Comparison of ENCODE assay signal across 1 cellular context in genomic region chr18:3451166-3451988, GRCh38.
TF ChIP-seq lines count a peak whose summit lies in the region.

No MANE protein-coding gene starts in this region.

TF ChIP-seq in HepG2, 621 proteins besides CTCF, POLR2A, EP300 and RAD21 (continued from another document):
- TF ChIP-seq ARID4A (CRISPR knock-in tag; IDR thresholded peaks at IDR 0.05; ENCODE audit: borderline replicate concordance) (peak; percentile 61; the same call in 1 of the 2 replicates), HNRNPH1 (optimal IDR thresholded peaks at IDR 0.05; ENCODE audit: low read depth, low read length) (no peak), IKZF5 (CRISPR knock-in tag; IDR thresholded peaks at IDR 0.05) (peak; percentile 63), PITX1 (CRISPR knock-in tag; IDR thresholded peaks at IDR 0.05) (peak; percentile 56), POLR2AphosphoS5 (IDR thresholded peaks at IDR 0.05; ENCODE audit: low read depth, low read length) (peak; percentile 51), BHLHE40 (IDR thresholded peaks at IDR 0.05; ENCODE audit: low read length) (no peak), ZNF382 (CRISPR knock-in tag; IDR thresholded peaks at IDR 0.05; ENCODE audit: borderline replicate concordance) (no peak), SIN3A (IDR thresholded peaks at IDR 0.05; ENCODE audit: borderline replicate concordance, low read depth, low read length) (peak; percentile 54; the same call in 1 of the 2 replicates), IRF2 (CRISPR knock-in tag; IDR thresholded peaks at IDR 0.05) (no peak; the same call in 1 of the 2 replicates), HNF4G (IDR thresholded peaks at IDR 0.05; ENCODE audit: borderline replicate concordance, low read depth, low read length) (peak; percentile 54; the same call in 1 of the 2 replicates), HNF4G (CRISPR knock-in tag; IDR thresholded peaks at IDR 0.05; ENCODE audit: borderline replicate concordance, low read depth) (no peak), ZNF790 (CRISPR knock-in tag; IDR thresholded peaks at IDR 0.05; ENCODE audit: borderline replicate concordance) (peak; percentile 16; the same call in 1 of the 2 replicates), ZNF644 (CRISPR knock-in tag; IDR thresholded peaks at IDR 0.05; ENCODE audit: low read depth) (no peak), FOXC1 (CRISPR knock-in tag; IDR thresholded peaks at IDR 0.05; ENCODE audit: borderline replicate concordance) (peak; percentile 39; the same call in 1 of the 2 replicates), FOXA3 (CRISPR knock-in tag; IDR thresholded peaks at IDR 0.05) (peak; percentile 5; the same call in 1 of the 2 replicates), ZNF746 (CRISPR knock-in tag; IDR thresholded peaks at IDR 0.05) (peak; percentile 11; the same call in 1 of the 2 replicates), ZNF512 (CRISPR knock-in tag; IDR thresholded peaks at IDR 0.05) (no peak), ZZZ3 (CRISPR knock-in tag; IDR thresholded peaks at IDR 0.05; ENCODE audit: borderline replicate concordance) (0 out of 2 replicates have a peak, but pooled peaks have one; percentile 38), ARNT2 (CRISPR knock-in tag; IDR thresholded peaks at IDR 0.05; ENCODE audit: low read depth) (peak; percentile 40; the same call in 1 of the 2 replicates), TGIF2 (CRISPR knock-in tag; IDR thresholded peaks at IDR 0.05) (0 out of 2 replicates have a peak, but pooled peaks have one; percentile 32), MAX (IDR thresholded peaks at IDR 0.05) (0 out of 2 replicates have a peak, but pooled peaks have one; percentile 0), KLF11 (CRISPR knock-in tag; IDR thresholded peaks at IDR 0.05) (0 out of 2 replicates have a peak, but pooled peaks have one; percentile 3), SIN3B (IDR thresholded peaks at IDR 0.05; ENCODE audit: low read length) (0 out of 2 replicates have a peak, but pooled peaks have one; percentile 30), LCORL (IDR thresholded peaks at IDR 0.05) (no peak), LCORL (CRISPR knock-in tag; IDR thresholded peaks at IDR 0.05) (peak; percentile 76), ZNF598 (CRISPR knock-in tag; IDR thresholded peaks at IDR 0.05; ENCODE audit: borderline replicate concordance) (no peak), ZNF414 (CRISPR knock-in tag; IDR thresholded peaks at IDR 0.05) (0 out of 2 replicates have a peak, but pooled peaks have one; percentile 61), MEIS1 (CRISPR knock-in tag; IDR thresholded peaks at IDR 0.05; ENCODE audit: borderline replicate concordance) (0 out of 2 replicates have a peak, but pooled peaks have one; percentile 31), SALL1 (CRISPR knock-in tag; IDR thresholded peaks at IDR 0.05) (peak; percentile 43; the same call in 1 of the 2 replicates), ZFX (CRISPR knock-in tag; IDR thresholded peaks at IDR 0.05; ENCODE audit: low read depth) (peak; percentile 46), IKZF4 (CRISPR knock-in tag; IDR thresholded peaks at IDR 0.05; ENCODE audit: borderline replicate concordance, low read depth, not compliant biosample characterization) (no peak), ZBED4 (CRISPR knock-in tag; IDR thresholded peaks at IDR 0.05; ENCODE audit: borderline replicate concordance) (no peak), ADNP (CRISPR knock-in tag; IDR thresholded peaks at IDR 0.05) (no peak)
- TF ChIP-seq, protein P1, sequence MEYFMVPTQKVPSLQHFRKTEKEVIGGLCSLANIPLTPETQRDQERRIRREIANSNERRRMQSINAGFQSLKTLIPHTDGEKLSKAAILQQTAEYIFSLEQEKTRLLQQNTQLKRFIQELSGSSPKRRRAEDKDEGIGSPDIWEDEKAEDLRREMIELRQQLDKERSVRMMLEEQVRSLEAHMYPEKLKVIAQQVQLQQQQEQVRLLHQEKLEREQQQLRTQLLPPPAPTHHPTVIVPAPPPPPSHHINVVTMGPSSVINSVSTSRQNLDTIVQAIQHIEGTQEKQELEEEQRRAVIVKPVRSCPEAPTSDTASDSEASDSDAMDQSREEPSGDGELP (IDR thresholded peaks at IDR 0.05; ENCODE audit: borderline replicate concordance, low read depth) = 0 out of 2 replicates have a peak, but pooled peaks have one; percentile 7
- TF ChIP-seq, protein P2, sequence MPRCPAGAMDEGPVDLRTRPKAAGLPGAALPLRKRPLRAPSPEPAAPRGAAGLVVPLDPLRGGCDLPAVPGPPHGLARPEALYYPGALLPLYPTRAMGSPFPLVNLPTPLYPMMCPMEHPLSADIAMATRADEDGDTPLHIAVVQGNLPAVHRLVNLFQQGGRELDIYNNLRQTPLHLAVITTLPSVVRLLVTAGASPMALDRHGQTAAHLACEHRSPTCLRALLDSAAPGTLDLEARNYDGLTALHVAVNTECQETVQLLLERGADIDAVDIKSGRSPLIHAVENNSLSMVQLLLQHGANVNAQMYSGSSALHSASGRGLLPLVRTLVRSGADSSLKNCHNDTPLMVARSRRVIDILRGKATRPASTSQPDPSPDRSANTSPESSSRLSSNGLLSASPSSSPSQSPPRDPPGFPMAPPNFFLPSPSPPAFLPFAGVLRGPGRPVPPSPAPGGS (CRISPR knock-in tag; IDR thresholded peaks at IDR 0.05) = 0 out of 2 replicates have a peak, but pooled peaks have one; percentile 9
- TF ChIP-seq, protein P3, sequence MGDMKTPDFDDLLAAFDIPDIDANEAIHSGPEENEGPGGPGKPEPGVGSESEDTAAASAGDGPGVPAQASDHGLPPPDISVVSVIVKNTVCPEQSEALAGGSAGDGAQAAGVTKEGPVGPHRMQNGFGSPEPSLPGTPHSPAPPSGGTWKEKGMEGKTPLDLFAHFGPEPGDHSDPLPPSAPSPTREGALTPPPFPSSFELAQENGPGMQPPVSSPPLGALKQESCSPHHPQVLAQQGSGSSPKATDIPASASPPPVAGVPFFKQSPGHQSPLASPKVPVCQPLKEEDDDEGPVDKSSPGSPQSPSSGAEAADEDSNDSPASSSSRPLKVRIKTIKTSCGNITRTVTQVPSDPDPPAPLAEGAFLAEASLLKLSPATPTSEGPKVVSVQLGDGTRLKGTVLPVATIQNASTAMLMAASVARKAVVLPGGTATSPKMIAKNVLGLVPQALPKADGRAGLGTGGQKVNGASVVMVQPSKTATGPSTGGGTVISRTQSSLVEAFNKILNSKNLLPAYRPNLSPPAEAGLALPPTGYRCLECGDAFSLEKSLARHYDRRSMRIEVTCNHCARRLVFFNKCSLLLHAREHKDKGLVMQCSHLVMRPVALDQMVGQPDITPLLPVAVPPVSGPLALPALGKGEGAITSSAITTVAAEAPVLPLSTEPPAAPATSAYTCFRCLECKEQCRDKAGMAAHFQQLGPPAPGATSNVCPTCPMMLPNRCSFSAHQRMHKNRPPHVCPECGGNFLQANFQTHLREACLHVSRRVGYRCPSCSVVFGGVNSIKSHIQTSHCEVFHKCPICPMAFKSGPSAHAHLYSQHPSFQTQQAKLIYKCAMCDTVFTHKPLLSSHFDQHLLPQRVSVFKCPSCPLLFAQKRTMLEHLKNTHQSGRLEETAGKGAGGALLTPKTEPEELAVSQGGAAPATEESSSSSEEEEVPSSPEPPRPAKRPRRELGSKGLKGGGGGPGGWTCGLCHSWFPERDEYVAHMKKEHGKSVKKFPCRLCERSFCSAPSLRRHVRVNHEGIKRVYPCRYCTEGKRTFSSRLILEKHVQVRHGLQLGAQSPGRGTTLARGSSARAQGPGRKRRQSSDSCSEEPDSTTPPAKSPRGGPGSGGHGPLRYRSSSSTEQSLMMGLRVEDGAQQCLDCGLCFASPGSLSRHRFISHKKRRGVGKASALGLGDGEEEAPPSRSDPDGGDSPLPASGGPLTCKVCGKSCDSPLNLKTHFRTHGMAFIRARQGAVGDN (CRISPR knock-in tag; IDR thresholded peaks at IDR 0.05) = peak; percentile 53
